In genomic region chr11:64122411-64123101, GRCh38 we compare ENCODE assay signal across 12 cellular contexts. TPM values are rescaled to one million over a fixed set of nuclear protein-coding genes. Genes with fewer than 3 reads are reported as not detected.
DNase-seq lines count a peak whose midpoint lies in the region; ATAC-seq and TF ChIP-seq lines count a peak whose summit lies in the region.
"Had no signal": no experiment of that assay in that cellular context is flagged by ENCODE, and none has a peak within 500 bp of the region (broad histone marks: within the 10 kb centered on the region; RNA-seq: fewer than 3 reads in every experiment).

No MANE protein-coding gene starts in this region.

- TF ChIP-seq CTCF in WTC11 (IDR thresholded peaks at IDR 0.05), result no peak

- H3K36me3 Mint-ChIP-seq in WTC11, result peaks cover 3% of the 10 kb centered on the region; the same call in 1 of the 2 replicates
- H3K36me3 Mint-ChIP-seq in activated CD4-positive, alpha-beta memory T cell treated with anti-CD3 and anti-CD28 coated beads, Interleukin-2, amount 10 ng/mL, durations not matched to agents 7 days and 5 days (ENCODE audit: low read depth), result no peaks in the 10 kb centered on the region

- H3K9me3 Mint-ChIP-seq in WTC11, result no peaks in the 10 kb centered on the region
- H3K9me3 Mint-ChIP-seq in activated CD4-positive, alpha-beta memory T cell treated with anti-CD3 and anti-CD28 coated beads, Interleukin-2, amount 10 ng/mL, durations not matched to agents 7 days and 5 days, result no peaks in the 10 kb centered on the region
- H3K9me3 Mint-ChIP-seq: activated T-helper 17 cell treated with anti-CD3 and anti-CD28 coated beads, Interleukin-2, amount 50 U/mL, for 72 hours had no signal

- H3K27me3 ChIP-seq in BLaER1 (no peaks in the 10 kb centered on the region), muscle layer of colon (ENCODE audit: control insufficient read depth in 1 of 2, insufficient read depth in 2 of 2, low read length in 2 of 2) (no peaks in the 10 kb centered on the region)
- H3K27me3 ChIP-seq: vagina had no signal

- peaks cover 47% of the 10 kb centered on the region for H3K27me3 Mint-ChIP-seq in WTC11 (ENCODE audit: low read depth)
- H3K27me3 Mint-ChIP-seq in activated CD4-positive, alpha-beta memory T cell treated with anti-CD3 and anti-CD28 coated beads, Interleukin-2, amount 10 ng/mL, durations not matched to agents 7 days and 5 days, result no peaks in the 10 kb centered on the region
- H3K27me3 Mint-ChIP-seq: activated T-helper 17 cell treated with anti-CD3 and anti-CD28 coated beads, Interleukin-2, amount 50 U/mL, for 72 hours had no signal

- H3K27ac ChIP-seq in BLaER1 (peak overlapping the region; percentile 35; the same call in 1 of the 2 replicates), muscle layer of colon (ENCODE audit: low read depth, low read length) (peak overlapping the region; percentile 48)
- H3K27ac ChIP-seq: parathyroid adenoma, vagina had no signal

- no peak overlapping the region for H3K27ac Mint-ChIP-seq in WTC11
- no peak overlapping the region for H3K27ac Mint-ChIP-seq in activated CD4-positive, alpha-beta memory T cell treated with anti-CD3 and anti-CD28 coated beads, Interleukin-2, amount 10 ng/mL, durations not matched to agents 7 days and 5 days
- H3K27ac Mint-ChIP-seq: activated T-helper 17 cell treated with anti-CD3 and anti-CD28 coated beads, Interleukin-2, amount 50 U/mL, for 72 hours had no signal

- POLR2A ChIA-PET in WTC11 (lab: Charles Lee), result interaction anchor here (0.5 to 1.1 kb wide), 3 partner anchors 11 to 1298 kb away, joined by 3 read pairs; no protein-coding TSS in a partner anchor
- POLR2A ChIA-PET in activated CD4-positive, alpha-beta memory T cell treated with anti-CD3 and anti-CD28 coated beads, Interleukin-2, amount 10 ng/mL, durations not matched to agents 7 days and 5 days (lab: Charles Lee), result no interaction called here

- no peak overlapping the region for H3K4me3 Mint-ChIP-seq in WTC11
- H3K4me3 Mint-ChIP-seq in activated CD4-positive, alpha-beta memory T cell treated with anti-CD3 and anti-CD28 coated beads, Interleukin-2, amount 10 ng/mL, durations not matched to agents 7 days and 5 days, result no peak overlapping the region
- H3K4me3 Mint-ChIP-seq: activated T-helper 17 cell treated with anti-CD3 and anti-CD28 coated beads, Interleukin-2, amount 50 U/mL, for 72 hours had no signal

- H3K4me1 ChIP-seq in BLaER1 (peaks cover 82% of the 10 kb centered on the region), muscle layer of colon (ENCODE audit: insufficient read depth, low read length) (peaks cover 24% of the 10 kb centered on the region)
- H3K4me1 ChIP-seq: parathyroid adenoma had no signal

- CTCF ChIA-PET in WTC11 (lab: Charles Lee), result interaction anchor here (0.8 to 2.6 kb wide), 12 partner anchors 9 to 122 kb away, joined by 3 to 11 read pairs (median 5); no protein-coding TSS in a partner anchor
- CTCF ChIA-PET in activated CD4-positive, alpha-beta memory T cell treated with anti-CD3 and anti-CD28 coated beads, Interleukin-2, amount 10 ng/mL, durations not matched to agents 7 days and 5 days (lab: Charles Lee), result no interaction called here

- peak; percentile 70 for DNase-seq in NCI-H1105 treated with DMSO at 0.1 percent for 48 hours (lab: John Stamatoyannopoulos, UW)
- DNase-seq in WTC11 (ENCODE audit: low spot score), result no peak
- no peak for DNase-seq in stimulated activated CD4-positive, alpha-beta T cell treated with anti-CD3 and anti-CD28 coated beads, Interleukin-2, amount 100 ng/mL, for 24 hours
- DNase-seq in amniotic stem cell (lab: John Stamatoyannopoulos, UW), result no peak
- DNase-seq in activated CD4-positive, alpha-beta memory T cell treated with anti-CD3 and anti-CD28 coated beads, Interleukin-2, amount 10 ng/mL, durations not matched to agents 7 days and 5 days, result no peak
- DNase-seq: T-helper 2 cell had no signal

- peaks cover 23% of the 10 kb centered on the region for H3K36me3 ChIP-seq in BLaER1
- no peaks in the 10 kb centered on the region for H3K36me3 ChIP-seq in muscle layer of colon (ENCODE audit: insufficient read depth, low read length)
- H3K36me3 ChIP-seq: vagina had no signal

- H3K9me3 ChIP-seq in BLaER1, result no peaks in the 10 kb centered on the region
- no peaks in the 10 kb centered on the region for H3K9me3 ChIP-seq in muscle layer of colon (ENCODE audit: low read length)
- H3K9me3 ChIP-seq: vagina had no signal

- no peak overlapping the region for H3K4me3 ChIP-seq in BLaER1
- H3K4me3 ChIP-seq in muscle layer of colon (ENCODE audit: low read depth in 1 of 2, low read length in 2 of 2), result no peak overlapping the region
- H3K4me3 ChIP-seq: vagina had no signal

- H3K4me1 Mint-ChIP-seq in WTC11, result peaks cover 48% of the 10 kb centered on the region
- H3K4me1 Mint-ChIP-seq in activated CD4-positive, alpha-beta memory T cell treated with anti-CD3 and anti-CD28 coated beads, Interleukin-2, amount 10 ng/mL, durations not matched to agents 7 days and 5 days, result peaks cover 3% of the 10 kb centered on the region
- H3K4me1 Mint-ChIP-seq: activated T-helper 17 cell treated with anti-CD3 and anti-CD28 coated beads, Interleukin-2, amount 50 U/mL, for 72 hours had no signal

- H4K20me1 ChIP-seq in BLaER1, result peaks cover 91% of the 10 kb centered on the region

- no peak overlapping the region for H3K9ac ChIP-seq in BLaER1
- no peak overlapping the region for H3K9ac ChIP-seq in muscle layer of colon (ENCODE audit: low read length)
- H3K9ac ChIP-seq: parathyroid adenoma had no signal

- peak; percentile 56 for ATAC-seq in WTC11
- no peak for ATAC-seq in HG02885 (IDR thresholded peaks at IDR 0.05; ENCODE audit: poor library complexity, unreplicated experiment)
- ATAC-seq: activated T-helper 17 cell treated with anti-CD3 and anti-CD28 coated beads, Interleukin-2, amount 50 U/mL, for 72 hours had no signal

- H3K4me2 ChIP-seq in BLaER1, result peak overlapping the region; percentile 53

TF ChIP-seq in WTC11, 78 proteins besides CTCF, POLR2A, EP300 and RAD21:
- no peak for TF ChIP-seq RELA (CRISPR knock-in tag; IDR thresholded peaks at IDR 0.05; ENCODE audit: borderline replicate concordance)
- no peak for TF ChIP-seq ESRRA (CRISPR knock-in tag; IDR thresholded peaks at IDR 0.05; ENCODE audit: borderline replicate concordance)
- TF ChIP-seq ZNF423 (CRISPR knock-in tag; IDR thresholded peaks at IDR 0.05), result no peak
- no peak for TF ChIP-seq ZNF512 (CRISPR knock-in tag; IDR thresholded peaks at IDR 0.05; ENCODE audit: borderline replicate concordance)
- TF ChIP-seq MXD4 (CRISPR knock-in tag; IDR thresholded peaks at IDR 0.05; ENCODE audit: borderline replicate concordance), result no peak
- TF ChIP-seq ZNF317 (CRISPR knock-in tag; IDR thresholded peaks at IDR 0.05; ENCODE audit: borderline replicate concordance, low read depth), result no peak
- TF ChIP-seq ZNF416 (CRISPR knock-in tag; IDR thresholded peaks at IDR 0.05), result no peak
- no peak for TF ChIP-seq E2F4 (CRISPR knock-in tag; IDR thresholded peaks at IDR 0.05; ENCODE audit: borderline replicate concordance, low read depth)
- no peak for TF ChIP-seq NFATC4 (CRISPR knock-in tag; IDR thresholded peaks at IDR 0.05)
- no peak for TF ChIP-seq JAZF1 (CRISPR knock-in tag; IDR thresholded peaks at IDR 0.05)

RNA-seq across cellular contexts. Expression of gene MACROD1, which starts 43.4 kb away (rescaled TPM):
- 36.9 to 54.4 TPM (median 52.9 TPM) in 3 replicates for total RNA-seq in WTC11 (2021)
- total RNA-seq in activated CD4-positive, alpha-beta memory T cell treated with anti-CD3 and anti-CD28 coated beads, Interleukin-2, amount 10 ng/mL, durations not matched to agents 7 days and 5 days, result 1 to 10 TPM; 8.8 to 9.1 TPM
